In genomic region chr20:36153754-36154695, GRCh38 we compare ENCODE assay signal across 8 cellular contexts. TPM values are rescaled to one million over a fixed set of nuclear protein-coding genes. Genes with fewer than 3 reads are reported as not detected.
DNase-seq lines count a peak whose midpoint lies in the region; ATAC-seq and TF ChIP-seq lines count a peak whose summit lies in the region.

No MANE protein-coding gene starts in this region.

- H3K9me3 ChIP-seq in muscle layer of duodenum (ENCODE audit: control insufficient read depth in 1 of 2, low read length in 2 of 2): no peaks in the 10 kb centered on the region
- no peaks in the 10 kb centered on the region for H3K9me3 ChIP-seq in testis

- H3K4me1 ChIP-seq in muscle layer of duodenum (ENCODE audit: control insufficient read depth in 1 of 2, insufficient read depth in 2 of 2, low read length in 2 of 2): peaks cover 0 to 28% of the 10 kb centered on the region in 2 donors
- peaks cover 45% of the 10 kb centered on the region for H3K4me1 ChIP-seq in testis

- H3K4me3 ChIP-seq in fibroblast of pulmonary artery (replicated peaks; ENCODE audit: low read depth, low read length): peak overlapping the region; percentile 53
- peak overlapping the region; percentile 43 to 80 for H3K4me3 ChIP-seq in muscle layer of duodenum (ENCODE audit: low read depth in 1 of 2, low read length in 2 of 2)
- H3K4me3 ChIP-seq in testis: peak overlapping the region; percentile 54 to 62

- H3K27ac ChIP-seq in muscle layer of duodenum (ENCODE audit: low read length) (no peak overlapping the region), testis (peak overlapping the region; percentile 32 to 66)

- DNase-seq in DMS 273 (lab: John Stamatoyannopoulos, UW; ENCODE audit: unreplicated experiment) (peak; percentile 88), DMS 273 treated with DMSO at 0.1 percent for 48 hours (lab: John Stamatoyannopoulos, UW) (no peak), NCI-H2227 treated with DMSO at 0.1 percent for 48 hours (lab: John Stamatoyannopoulos, UW) (peak; percentile 73), fibroblast of pulmonary artery (ENCODE audit: low read depth) (peak; percentile 61), testis (peak; percentile 90)
- peak; percentile 46 to 53 for DNase-seq in activated T-cell treated with anti-CD3 and anti-CD28 coated beads, Interleukin-2, amount 50 U/mL, for 48 hours

- WGBS in testis, 2 donors: 10 to 21% methylated on average over 3 to 21 of the region's 43 CpGs

- intact Hi-C loops in testis (cut with DNase I; ENCODE audit: low total_unique reads): no loop called here

- TF ChIP-seq POLR2A in testis (IDR thresholded peaks at IDR 0.05) (no peak), GM18505 (IDR thresholded peaks at IDR 0.05; ENCODE audit: borderline replicate concordance, extremely low read depth, insufficient read depth, insufficient read length) (no peak)

- no peaks in the 10 kb centered on the region for H3K36me3 ChIP-seq in muscle layer of duodenum (ENCODE audit: control insufficient read depth in 1 of 2, insufficient read depth in 2 of 2, low read length in 2 of 2)
- no peaks in the 10 kb centered on the region for H3K36me3 ChIP-seq in testis (ENCODE audit: low read depth, missing control alignments)

- ATAC-seq in GM18505 (IDR thresholded peaks at IDR 0.05; ENCODE audit: unreplicated experiment): no peak

- TF ChIP-seq CTCF in fibroblast of pulmonary artery (IDR thresholded peaks at IDR 0.05; ENCODE audit: low read length, missing control alignments) (no peak), testis (IDR thresholded peaks at IDR 0.05) (no peak)

- no peaks in the 10 kb centered on the region for H3K27me3 ChIP-seq in muscle layer of duodenum (ENCODE audit: low read depth, low read length)
- no peaks in the 10 kb centered on the region for H3K27me3 ChIP-seq in testis

RNA-seq across cellular contexts. Expression of gene EPB41L1, which starts 0.5 kb away (rescaled TPM):
- 10 to 100 TPM; 63.7 to 65.3 TPM for total RNA-seq in testis
- polyA plus RNA-seq in testis (ENCODE audit: insufficient read depth, low read depth, low replicate concordance): 49.8 TPM
